ENCODE assay signal across 19 cellular contexts in genomic region chr9:9914174-9914573, GRCh38.
"Had no signal": no experiment of that assay in that cellular context is flagged by ENCODE, and none has a peak within 500 bp of the region (broad histone marks: within the 10 kb centered on the region; RNA-seq: fewer than 3 reads in every experiment).

No MANE protein-coding gene starts in this region.

- FAIRE-seq: kidney had no signal

- H3K27me3 Mint-ChIP-seq: activated CD8-positive, alpha-beta memory T cell treated with anti-CD3 and anti-CD28 coated beads, Interleukin-2, amount 10 ng/mL, durations not matched to agents 7 days and 5 days; stimulated activated naive CD8-positive, alpha-beta T cell treated with anti-CD3 and anti-CD28 coated beads, Interleukin-15, Interleukin-2, amounts not matched to agents 100 ng/mL and 50 ng/mL, for 24 hours; T-helper 17 cell had no signal

- H3K4me3 Mint-ChIP-seq: activated CD8-positive, alpha-beta memory T cell treated with anti-CD3 and anti-CD28 coated beads, Interleukin-2, amount 10 ng/mL, durations not matched to agents 7 days and 5 days; activated T-cell treated with anti-CD3 and anti-CD28 coated beads, Interleukin-2, amount 50 U/mL, for 4 hours; nephron progenitor cell; stimulated activated naive CD8-positive, alpha-beta T cell treated with anti-CD3 and anti-CD28 coated beads, Interleukin-15, Interleukin-2, amounts not matched to agents 100 ng/mL and 50 ng/mL, for 24 hours; T-helper 17 cell had no signal

- H3K4me1 ChIP-seq: body of pancreas, esophagus squamous epithelium, left ventricle myocardium inferior, testis, upper lobe of right lung had no signal

- H3K4me1 Mint-ChIP-seq: activated CD8-positive, alpha-beta memory T cell treated with anti-CD3 and anti-CD28 coated beads, Interleukin-2, amount 10 ng/mL, durations not matched to agents 7 days and 5 days; nephron progenitor cell; T-helper 17 cell had no signal

- H3K9me3 ChIP-seq: body of pancreas, esophagus squamous epithelium, testis, upper lobe of right lung had no signal

- DNase-seq: activated CD4-positive, alpha-beta T cell treated with anti-CD3 and anti-CD28 coated beads, Interleukin-2, amount 50 U/mL, for 4 hours; activated CD4-positive, CD25-positive, alpha-beta regulatory T cell treated with anti-CD3 and anti-CD28 coated beads, Interleukin-2, amount 50 U/mL, for 72 hours; activated CD8-positive, alpha-beta memory T cell treated with anti-CD3 and anti-CD28 coated beads, Interleukin-2, amount 10 ng/mL, durations not matched to agents 7 days and 5 days; activated effector memory CD4-positive, alpha-beta T cell treated with anti-CD3 and anti-CD28 coated beads, Interleukin-2, amount 50 U/mL, for 16 hours; activated T-cell treated with anti-CD3 and anti-CD28 coated beads, Interleukin-2, amount 50 U/mL, for 4 hours; amniotic stem cell; body of pancreas; esophagus squamous epithelium; foreskin fibroblast; left ventricle myocardium inferior; nephron progenitor cell; stimulated activated CD4-positive, alpha-beta T cell treated with anti-CD3 and anti-CD28 coated beads, Interleukin-15, amount 100 ng/mL, for 24 hours; stimulated activated CD4-positive, alpha-beta T cell treated with anti-CD3 and anti-CD28 coated beads, Interleukin-4, amount 100 ng/mL, for 24 hours; T-helper 17 cell; testis; upper lobe of right lung had no signal

- H3K36me3 ChIP-seq: esophagus squamous epithelium, left ventricle myocardium inferior, upper lobe of right lung had no signal

- H3K4me3 ChIP-seq: body of pancreas, esophagus squamous epithelium, left ventricle myocardium inferior, testis, upper lobe of right lung had no signal

- H3K27ac Mint-ChIP-seq: activated CD8-positive, alpha-beta memory T cell treated with anti-CD3 and anti-CD28 coated beads, Interleukin-2, amount 10 ng/mL, durations not matched to agents 7 days and 5 days; activated naive CD4-positive, alpha-beta T cell treated with anti-CD3 and anti-CD28 coated beads, Interleukin-2, amount 50 U/mL, for 72 hours; nephron progenitor cell; stimulated activated naive CD8-positive, alpha-beta T cell treated with anti-CD3 and anti-CD28 coated beads, Interleukin-15, Interleukin-2, amounts not matched to agents 100 ng/mL and 50 ng/mL, for 24 hours; T-helper 17 cell had no signal

- H3K27ac ChIP-seq: body of pancreas, esophagus squamous epithelium, left ventricle myocardium inferior, testis, upper lobe of right lung had no signal

- ATAC-seq: activated CD8-positive, alpha-beta memory T cell treated with anti-CD3 and anti-CD28 coated beads, Interleukin-2, amount 10 ng/mL, durations not matched to agents 7 days and 5 days; activated naive CD4-positive, alpha-beta T cell treated with anti-CD3 and anti-CD28 coated beads, Interleukin-2, amount 50 U/mL, for 72 hours; activated T-cell treated with anti-CD3 and anti-CD28 coated beads, Interleukin-2, amount 50 U/mL, for 4 hours; body of pancreas; T-helper 17 cell; upper lobe of right lung had no signal

- H3K27me3 ChIP-seq: body of pancreas, esophagus squamous epithelium, testis, upper lobe of right lung had no signal

- H3K36me3 Mint-ChIP-seq: activated CD8-positive, alpha-beta memory T cell treated with anti-CD3 and anti-CD28 coated beads, Interleukin-2, amount 10 ng/mL, durations not matched to agents 7 days and 5 days had no signal
